Comparison of ENCODE assay signal across 10 cellular contexts in genomic region chr6:80523531-80523970, GRCh38.
DNase-seq lines count a peak whose midpoint lies in the region; ATAC-seq and TF ChIP-seq lines count a peak whose summit lies in the region.
"Had no signal": no experiment of that assay in that cellular context is flagged by ENCODE, and none has a peak within 500 bp of the region (broad histone marks: within the 10 kb centered on the region; RNA-seq: fewer than 3 reads in every experiment).

No MANE protein-coding gene starts in this region.

- TF ChIP-seq RAD21 in SK-N-SH (IDR thresholded peaks at IDR 0.05; ENCODE audit: low read length) = no peak

- H3K9me3 ChIP-seq in HUES6 (ENCODE audit: control insufficient read depth, insufficient read depth, low read depth, low read length) (no peaks in the 10 kb centered on the region), SK-N-SH (no peaks in the 10 kb centered on the region), left ventricle myocardium inferior (replicated peaks) (no peaks in the 10 kb centered on the region), skeletal muscle tissue (ENCODE audit: control insufficient read depth in 3 of 3, low read length in 3 of 3) (no peaks in the 10 kb centered on the region)

- peaks cover 16% of the 10 kb centered on the region for H3K4me1 ChIP-seq in HUES6 (ENCODE audit: control insufficient read depth, insufficient read depth, low read length)
- peaks cover 14 to 16% of the 10 kb centered on the region in 2 experiments; a peak in 3 of 4 replicates for H3K4me1 ChIP-seq in SK-N-SH (ENCODE audit: control insufficient read depth in 1 of 2, insufficient read depth in 2 of 2, low read depth in 1 of 2, low read length in 1 of 2)
- H3K4me1 ChIP-seq in left ventricle myocardium inferior = peaks cover 22% of the 10 kb centered on the region
- peaks cover 4 to 17% (median 12%) of the 10 kb centered on the region in 3 donors for H3K4me1 ChIP-seq in skeletal muscle tissue (ENCODE audit: control insufficient read depth in 3 of 3, insufficient read depth in 3 of 3, low read length in 3 of 3)

- no peak for DNase-seq in SK-N-SH
- DNase-seq in left ventricle myocardium inferior = no peak
- DNase-seq in NCI-H1694 treated with DMSO at 0.1 percent for 48 hours (lab: John Stamatoyannopoulos, UW) = no peak
- DNase-seq in central memory CD4-positive, alpha-beta T cell = no peak
- DNase-seq: stimulated activated CD4-positive, alpha-beta T cell treated with anti-CD3 and anti-CD28 coated beads, Interleukin-4, amount 100 ng/mL, for 24 hours; T1000 had no signal

- no peak for ATAC-seq in GM19023 (IDR thresholded peaks at IDR 0.05; ENCODE audit: unreplicated experiment)
- no peak for ATAC-seq in HG02852 (IDR thresholded peaks at IDR 0.05; ENCODE audit: unreplicated experiment)

- 94% methylated on average over 11 of the region's 11 CpGs for WGBS in SK-N-SH (ENCODE audit: low lambda C conversion rate)

- H3K27me3 ChIP-seq in HUES6 (ENCODE audit: control insufficient read depth, insufficient read depth, low read length) (no peaks in the 10 kb centered on the region), SK-N-SH (ENCODE audit: insufficient read depth) (no peaks in the 10 kb centered on the region), left ventricle myocardium inferior (ENCODE audit: low read depth) (no peaks in the 10 kb centered on the region), skeletal muscle tissue (ENCODE audit: control insufficient read depth in 3 of 3, insufficient read depth in 3 of 3, low read length in 3 of 3) (no peaks in the 10 kb centered on the region)

- H3K36me3 ChIP-seq in HUES6 (ENCODE audit: control insufficient read depth, insufficient read depth, low read length) (no peaks in the 10 kb centered on the region), SK-N-SH (replicated peaks in 1 of 2; ENCODE audit: control insufficient read depth in 1 of 2, insufficient read depth in 2 of 2, low read length in 1 of 2) (no peaks in the 10 kb centered on the region), left ventricle myocardium inferior (no peaks in the 10 kb centered on the region), skeletal muscle tissue (ENCODE audit: control insufficient read depth in 3 of 3, insufficient read depth in 3 of 3, low read length in 3 of 3) (no peaks in the 10 kb centered on the region)

- no peaks in the 10 kb centered on the region for H4K20me1 ChIP-seq in SK-N-SH (ENCODE audit: insufficient read depth)

- intact Hi-C loops in left ventricle myocardium inferior (cut with micrococcal nuclease) = no loop called here

- no peak for TF ChIP-seq CTCF in SK-N-SH (IDR thresholded peaks at IDR 0.05)
- TF ChIP-seq CTCF in left ventricle myocardium inferior (IDR thresholded peaks at IDR 0.05; ENCODE audit: borderline replicate concordance) = no peak

- no peaks in the 10 kb centered on the region for H3K9me2 ChIP-seq in SK-N-SH

- no peak overlapping the region for H3K9ac ChIP-seq in HUES6 (ENCODE audit: low read length)
- H3K9ac ChIP-seq in SK-N-SH = no peak overlapping the region
- peak overlapping the region in 2 of 3 donors; percentile 16 to 25 for H3K9ac ChIP-seq in skeletal muscle tissue (ENCODE audit: low read depth in 1 of 3, low read length in 3 of 3)

- POLR2A ChIA-PET in SK-N-SH (lab: Yijun Ruan, JAX) = no interaction called here

- H3K27ac ChIP-seq in HUES6 (ENCODE audit: low read depth, low read length) (no peak overlapping the region), SK-N-SH (ENCODE audit: low read depth in 2 of 2, low read length in 1 of 2) (peak overlapping the region; percentile 34 to 48; a peak in 3 of 4 replicates), left ventricle myocardium inferior (replicated peaks) (no peak overlapping the region), skeletal muscle tissue (ENCODE audit: low read depth, low read length) (peak overlapping the region; percentile 43)

- CTCF ChIA-PET in SK-N-SH (lab: Yijun Ruan, JAX) = no interaction called here

- H3K4me3 ChIP-seq in HUES6 (ENCODE audit: low read depth, low read length) = 0 out of 2 replicates have a peak overlapping the region, but pooled peaks have one; percentile 18
- H3K4me3 ChIP-seq in SK-N-SH (ENCODE audit: low read depth in 2 of 2, low read length in 1 of 2) = no peak overlapping the region
- H3K4me3 ChIP-seq in left ventricle myocardium inferior = peak overlapping the region; percentile 39
- peak overlapping the region; percentile 33 to 54 (median 39) for H3K4me3 ChIP-seq in skeletal muscle tissue (ENCODE audit: low read length in 3 of 3)

- H3F3A ChIP-seq in SK-N-SH (replicated peaks; ENCODE audit: insufficient read depth) = no peaks in the 10 kb centered on the region

- no peak for TF ChIP-seq EP300 in SK-N-SH (IDR thresholded peaks at IDR 0.05; ENCODE audit: borderline replicate concordance in 1 of 2, low read depth in 1 of 2, low read length in 1 of 2)

- no peaks in the 10 kb centered on the region for H3K79me2 ChIP-seq in SK-N-SH (ENCODE audit: insufficient read depth)

- H3K4me2 ChIP-seq in SK-N-SH = peak overlapping the region; percentile 47

- H2AFZ ChIP-seq in SK-N-SH (ENCODE audit: low read depth) = no peak overlapping the region

TF ChIP-seq in SK-N-SH, 30 proteins besides CTCF, POLR2A, EP300 and RAD21:
- TF ChIP-seq TAF1 (IDR thresholded peaks at IDR 0.05; ENCODE audit: borderline replicate concordance, low read depth, low read length) (no peak), ELF1 (IDR thresholded peaks at IDR 0.05) (no peak), REST (IDR thresholded peaks at IDR 0.05; ENCODE audit: low read depth, low read length) (no peak), RCOR1 (IDR thresholded peaks at IDR 0.05; ENCODE audit: low read length) (no peak), FOSL2 (IDR thresholded peaks at IDR 0.05; ENCODE audit: borderline replicate concordance, low read depth) (no peak), MEF2A (IDR thresholded peaks at IDR 0.05; ENCODE audit: borderline replicate concordance, low read depth) (no peak), JUND (IDR thresholded peaks at IDR 0.05) (no peak), USF2 (IDR thresholded peaks at IDR 0.05; ENCODE audit: borderline replicate concordance, low read depth, low read length) (no peak), NRF1 (IDR thresholded peaks at IDR 0.05; ENCODE audit: low read depth, low read length) (no peak), TCF12 (IDR thresholded peaks at IDR 0.05) (no peak)

Comparison
In these comparisons a context has a peak if more than half of its experiments do, and no peak if none do; other contexts are left out.
1. H3K27ac ChIP-seq: peak in SK-N-SH (2 of 2) and skeletal muscle tissue (single experiment); none in HUES6 (single experiment) and left ventricle myocardium inferior (single experiment).
2. H3K4me3 ChIP-seq: peak in HUES6 (single experiment), left ventricle myocardium inferior (single experiment) and skeletal muscle tissue (3 of 3); none in SK-N-SH (0 of 2).
3. H3K9ac ChIP-seq: peak in skeletal muscle tissue (2 of 3); none in HUES6 (single experiment) and SK-N-SH (single experiment).